1 cellular context compared by ENCODE assay signal in genomic region chr16:48561960-48562393, GRCh38.
TF ChIP-seq lines count a peak whose summit lies in the region.

No MANE protein-coding gene starts in this region.

TF ChIP-seq in WTC11, 78 proteins besides CTCF, POLR2A, EP300 and RAD21 (continued from another document):
- TF ChIP-seq TCF7 (CRISPR knock-in tag; IDR thresholded peaks at IDR 0.05; ENCODE audit: low read depth) (no peak), CDX4 (CRISPR knock-in tag; IDR thresholded peaks at IDR 0.05; ENCODE audit: borderline replicate concordance) (no peak), HMGA2 (CRISPR knock-in tag; IDR thresholded peaks at IDR 0.05) (no peak), MAX (CRISPR knock-in tag; IDR thresholded peaks at IDR 0.05) (no peak), PREB (CRISPR knock-in tag; IDR thresholded peaks at IDR 0.05; ENCODE audit: borderline replicate concordance) (no peak)
